16 cellular contexts compared by ENCODE assay signal in the genomic region with DNA sequence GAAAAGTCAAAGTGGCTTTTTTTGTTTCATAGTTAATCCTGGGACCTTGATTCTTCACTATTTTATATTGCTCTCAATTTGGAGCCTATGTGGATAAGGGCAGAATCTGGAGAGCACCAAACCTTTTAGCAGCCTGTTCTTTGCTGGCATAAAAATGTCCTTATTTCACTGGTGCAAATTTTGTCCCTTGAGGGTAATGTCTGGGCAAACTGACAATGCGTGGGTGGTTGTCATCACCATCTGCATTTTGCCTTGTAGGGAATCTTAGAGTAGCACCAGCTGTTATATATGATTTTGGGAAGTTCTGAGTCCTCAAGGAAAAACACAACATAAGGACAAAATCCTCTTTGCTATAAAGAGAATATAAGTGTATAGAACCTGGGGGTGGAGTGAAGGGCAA.
"Had no signal": no experiment of that assay in that cellular context is flagged by ENCODE, and none has a peak within 500 bp of the region (broad histone marks: within the 10 kb centered on the region; RNA-seq: fewer than 3 reads in every experiment).

No MANE protein-coding gene starts in this region.

- H3K27me3 ChIP-seq: heart right ventricle, spleen, thyroid gland had no signal

- ATAC-seq: activated CD8-positive, alpha-beta T cell treated with anti-CD3 and anti-CD28 coated beads, Interleukin-2, amount 10 ng/mL, durations not matched to agents 7 days and 5 days; activated naive CD8-positive, alpha-beta T cell treated with anti-CD3 and anti-CD28 coated beads, Interleukin-2, amount 50 U/mL, for 24 hours had no signal

- H3K9me3 ChIP-seq: thyroid gland had no signal

- H3K4me1 ChIP-seq: heart right ventricle, spleen, thyroid gland had no signal

- FAIRE-seq: TTC549 had no signal

- H3K36me3 ChIP-seq: heart right ventricle, spleen, thyroid gland had no signal

- DNase-seq: activated CD4-positive, alpha-beta T cell treated with anti-CD3 and anti-CD28 coated beads for 1 hour; activated CD4-positive, alpha-beta T cell treated with anti-CD3 and anti-CD28 coated beads, Interleukin-2, amount 50 U/mL, for 1 hour; activated CD8-positive, alpha-beta T cell treated with anti-CD3 and anti-CD28 coated beads, Interleukin-2, amount 10 ng/mL, durations not matched to agents 7 days and 5 days; activated gamma-delta T cell; activated naive CD4-positive, alpha-beta T cell treated with anti-CD3 and anti-CD28 coated beads, Interleukin-2, amount 50 U/mL, for 16 hours; activated naive CD8-positive, alpha-beta T cell treated with anti-CD3 and anti-CD28 coated beads, Interleukin-2, amount 50 U/mL, for 24 hours; effector CD8-positive, alpha-beta T cell; erythroblast; heart right ventricle; naive B cell; spleen; stimulated activated CD4-positive, alpha-beta T cell treated with anti-CD3 and anti-CD28 coated beads, Interleukin-4, amount 100 ng/mL, for 1 hour; stimulated activated naive CD4-positive, alpha-beta T cell treated with Interleukin-2 at 50 U/mL for 16 hours; T-helper 1 cell; thyroid gland had no signal

- H3K4me3 ChIP-seq: heart right ventricle, spleen, thyroid gland had no signal

- H3K27ac ChIP-seq: heart right ventricle, spleen, thyroid gland had no signal
